9 cellular contexts compared by ENCODE assay signal in the genomic region with DNA sequence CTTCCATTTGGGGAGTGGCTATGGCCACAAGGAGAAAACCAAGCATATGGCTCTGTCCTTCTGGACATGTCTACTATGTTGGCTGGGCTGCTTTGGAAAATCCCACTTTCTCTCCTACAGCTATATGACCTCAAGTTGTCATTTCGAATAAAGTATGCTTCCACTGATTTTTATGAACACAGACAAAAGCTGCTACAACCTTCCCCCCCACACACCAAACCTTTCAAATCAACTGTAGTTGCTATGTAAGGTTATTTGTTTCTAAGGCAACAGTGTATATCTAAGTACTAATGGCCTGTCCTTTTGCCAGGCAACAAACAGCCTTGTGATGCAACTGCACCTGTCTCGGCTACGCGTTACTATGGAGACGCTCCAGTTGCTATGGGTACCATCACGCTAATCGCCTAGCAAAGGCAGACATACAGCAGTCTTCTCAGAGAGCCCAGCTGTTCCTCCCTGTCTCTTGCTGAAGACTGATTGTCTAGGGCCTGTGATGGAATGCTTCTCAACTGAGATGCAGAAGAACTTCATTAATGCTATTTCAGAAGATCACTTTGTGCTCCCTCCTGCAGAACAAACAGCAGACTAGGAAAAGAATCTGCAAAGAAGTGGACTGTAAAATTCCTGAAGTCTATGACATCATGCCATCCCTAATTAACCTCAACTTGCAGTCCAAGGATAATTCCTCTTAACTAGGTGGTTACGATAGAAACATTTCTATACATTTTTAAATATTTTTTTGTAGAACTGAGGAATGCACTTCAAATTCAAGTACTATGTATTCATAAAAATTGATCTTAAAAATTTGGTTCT.
DNase-seq lines count a peak whose midpoint lies in the region; ATAC-seq, FAIRE-seq and TF ChIP-seq lines count a peak whose summit lies in the region.
"Had no signal": no experiment of that assay in that cellular context is flagged by ENCODE, and none has a peak within 500 bp of the region (broad histone marks: within the 10 kb centered on the region; RNA-seq: fewer than 3 reads in every experiment).

No MANE protein-coding gene starts in this region.

- peak overlapping the region; percentile 49 for H3K27ac ChIP-seq in neural progenitor cell
- no peak overlapping the region for H3K27ac ChIP-seq in upper lobe of right lung

- no peak for FAIRE-seq in GM12892 (lab: Jason Lieb, UNC)

- H3K4me2 ChIP-seq in neural progenitor cell: peak overlapping the region; percentile 6

- peaks cover 36% of the 10 kb centered on the region for H3K36me3 Mint-ChIP-seq in neural progenitor cell

- intact Hi-C loops in upper lobe of right lung (cut with DNase I): no loop called here

- H2AFZ ChIP-seq in neural progenitor cell (replicated peaks): no peak overlapping the region

- TF ChIP-seq POLR2A in GM12892 (IDR thresholded peaks at IDR 0.05; ENCODE audit: low read depth, low read length): no peak

- H3K9me3 ChIP-seq in neural progenitor cell (ENCODE audit: low read depth) (no peaks in the 10 kb centered on the region), upper lobe of right lung (no peaks in the 10 kb centered on the region)

- peaks cover 51% of the 10 kb centered on the region for H3K4me1 Mint-ChIP-seq in neural progenitor cell

- H3K4me3 ChIP-seq in H7 (ENCODE audit: insufficient read depth, low read depth, low read length): no peak overlapping the region
- no peak overlapping the region for H3K4me3 ChIP-seq in neural progenitor cell
- no peak overlapping the region for H3K4me3 ChIP-seq in upper lobe of right lung

- TF ChIP-seq CTCF in neural progenitor cell (IDR thresholded peaks at IDR 0.05): no peak
- no peak for TF ChIP-seq CTCF in upper lobe of right lung (IDR thresholded peaks at IDR 0.05)

- peak; percentile 70 for DNase-seq in H7
- DNase-seq in NCI-H2227 treated with DMSO at 0.1 percent for 48 hours (lab: John Stamatoyannopoulos, UW): peak; percentile 91
- DNase-seq in ecto neural progenitor cell (ENCODE audit: low spot score): peak; percentile 79
- DNase-seq in neural progenitor cell (ENCODE audit: low spot score): peak; percentile 90
- no peak for DNase-seq in activated CD4-positive, CD25-positive, alpha-beta regulatory T cell (lab: John Stamatoyannopoulos, UW)
- DNase-seq in upper lobe of right lung: no peak
- DNase-seq in GM12892 (ENCODE audit: insufficient read length): no peak
- DNase-seq: effector memory CD8-positive, alpha-beta T cell had no signal

- H3K9ac ChIP-seq in neural progenitor cell: no peak overlapping the region

- peak overlapping the region; percentile 48 for H3K4me3 Mint-ChIP-seq in neural progenitor cell

- H3K27me3 ChIP-seq in H7 (ENCODE audit: control insufficient read depth, insufficient read depth, low read length) (no peaks in the 10 kb centered on the region), neural progenitor cell (no peaks in the 10 kb centered on the region), upper lobe of right lung (no peaks in the 10 kb centered on the region)

- peaks cover 8% of the 10 kb centered on the region for H4K20me1 ChIP-seq in neural progenitor cell (ENCODE audit: low read depth)

- H3K27me3 Mint-ChIP-seq in neural progenitor cell (ENCODE audit: insufficient read depth, low read depth): peaks cover 5% of the 10 kb centered on the region
- H3K27me3 Mint-ChIP-seq: effector memory CD8-positive, alpha-beta T cell had no signal

- H3K36me3 ChIP-seq in H7 (replicated peaks; ENCODE audit: control insufficient read depth, insufficient read depth, low read length): peaks cover 8% of the 10 kb centered on the region
- H3K36me3 ChIP-seq in neural progenitor cell: no peaks in the 10 kb centered on the region
- H3K36me3 ChIP-seq in upper lobe of right lung: peaks cover 18% of the 10 kb centered on the region

- peaks cover 57% of the 10 kb centered on the region for H3K79me2 ChIP-seq in neural progenitor cell (ENCODE audit: low read depth)

- peaks cover 52% of the 10 kb centered on the region for H3F3A ChIP-seq in neural progenitor cell (ENCODE audit: low read depth)

- ATAC-seq in GM21515 (IDR thresholded peaks at IDR 0.05; ENCODE audit: unreplicated experiment) (no peak), upper lobe of right lung (no peak)
- ATAC-seq: effector memory CD8-positive, alpha-beta T cell had no signal

- peak overlapping the region; percentile 96 for H3K27ac Mint-ChIP-seq in neural progenitor cell

- H3K9me3 Mint-ChIP-seq in neural progenitor cell: peaks cover 16% of the 10 kb centered on the region
- H3K9me3 Mint-ChIP-seq: effector memory CD8-positive, alpha-beta T cell had no signal

- peaks cover 49% of the 10 kb centered on the region for H3K4me1 ChIP-seq in neural progenitor cell
- H3K4me1 ChIP-seq in upper lobe of right lung: peaks cover 22% of the 10 kb centered on the region

Comparison
In these comparisons a context has a peak if more than half of its experiments do, and no peak if none do; other contexts are left out.
1. DNase-seq: peak in H7 (single experiment), NCI-H2227 treated with DMSO at 0.1 percent for 48 hours (single experiment), ecto neural progenitor cell (single experiment) and neural progenitor cell (single experiment); none in activated CD4-positive, CD25-positive, alpha-beta regulatory T cell (0 of 4), upper lobe of right lung (single experiment) and GM12892 (single experiment).